Comparison of ENCODE assay signal across 25 cellular contexts in the genomic region with DNA sequence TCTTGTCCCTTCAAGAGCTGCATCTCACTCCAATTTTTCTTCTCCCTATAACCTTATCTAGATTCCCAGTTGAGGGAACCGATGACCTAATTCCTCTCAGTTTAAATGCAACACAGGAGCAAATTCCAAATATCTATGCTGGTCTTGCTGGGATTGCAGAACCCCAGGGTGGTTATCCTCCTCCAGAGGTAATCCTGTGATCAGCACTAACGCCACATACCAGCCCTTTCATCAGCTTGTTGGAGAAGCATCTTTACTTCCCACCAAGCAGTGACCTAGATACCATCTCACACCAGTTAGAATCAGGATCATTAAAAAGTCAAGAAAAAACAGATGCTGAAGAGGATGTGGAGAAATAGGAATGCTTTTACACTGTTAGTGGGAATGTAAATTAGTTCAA. TPM values are rescaled to one million over a fixed set of nuclear protein-coding genes. Genes with fewer than 3 reads are reported as not detected.
DNase-seq lines count a peak whose midpoint lies in the region; ATAC-seq, FAIRE-seq and TF ChIP-seq lines count a peak whose summit lies in the region.
"Had no signal": no experiment of that assay in that cellular context is flagged by ENCODE, and none has a peak within 500 bp of the region (broad histone marks: within the 10 kb centered on the region; RNA-seq: fewer than 3 reads in every experiment).

No MANE protein-coding gene starts in this region.

- H3K27me3 ChIP-seq in K562 (ENCODE audit: control insufficient read depth in 2 of 2, insufficient read depth in 2 of 2, low read length in 2 of 2) (no peaks in the 10 kb centered on the region), body of pancreas (no peaks in the 10 kb centered on the region)

- 14% methylated on average over 2 of the region's 2 CpGs for WGBS in K562 (ENCODE audit: insufficient coverage, low coverage, missing lambda C conversion rate)
- WGBS in body of pancreas, 2 donors, result 33 to 42% methylated on average over 2 of the region's 2 CpGs

- CTCF ChIA-PET in activated CD8-positive, alpha-beta T cell treated with anti-CD3 and anti-CD28 coated beads, Interleukin-2, amount 10 ng/mL, durations not matched to agents 7 days and 5 days (lab: Charles Lee), result interaction anchor here (1.2 kb wide), 1 partner anchor 41 kb away, joined by 5 read pairs; no protein-coding TSS in a partner anchor
- CTCF ChIA-PET in activated CD8-positive, alpha-beta T cell treated with anti-CD3 and anti-CD28 coated beads for 36 hours (lab: Charles Lee), result interaction anchor here (1.5 kb wide), 1 partner anchor 13 kb away, joined by 5 read pairs; no protein-coding TSS in a partner anchor
- CTCF ChIA-PET in K562 (lab: Yijun Ruan, JAX; ENCODE audit: low intra/inter-chr PET ratio) (no interaction called here), OCI-LY7 (lab: Charles Lee; ENCODE audit: unreplicated experiment) (no interaction called here)

- no peak overlapping the region for H3K4me3 Mint-ChIP-seq in activated CD8-positive, alpha-beta T cell treated with anti-CD3 and anti-CD28 coated beads, Interleukin-2, amount 10 ng/mL, durations not matched to agents 7 days and 5 days
- no peak overlapping the region for H3K4me3 Mint-ChIP-seq in activated CD8-positive, alpha-beta T cell treated with anti-CD3 and anti-CD28 coated beads for 36 hours
- H3K4me3 Mint-ChIP-seq in stimulated activated memory B cell treated with anti-CD40 and anti-IgM and Interleukin-4, amounts not matched to agents 10 μg/mL and 1 μg/mL and 100 μg/mL, for 72 hours, result no peak overlapping the region
- H3K4me3 Mint-ChIP-seq: CD4-positive, alpha-beta T cell had no signal

- no peak for ATAC-seq in activated CD8-positive, alpha-beta T cell treated with anti-CD3 and anti-CD28 coated beads, Interleukin-2, amount 10 ng/mL, durations not matched to agents 7 days and 5 days
- ATAC-seq in activated CD8-positive, alpha-beta T cell treated with anti-CD3 and anti-CD28 coated beads for 36 hours, result no peak
- ATAC-seq in K562 (no peak; the same call in 2 of the 3 replicates), body of pancreas (no peak)
- no peak for ATAC-seq in stimulated activated memory B cell treated with anti-CD40 and anti-IgM and Interleukin-4, amounts not matched to agents 10 μg/mL and 1 μg/mL and 100 μg/mL, for 72 hours

- no peak overlapping the region for H3K27ac ChIP-seq in K562 (ENCODE audit: extremely low read depth, low read depth, low read length)
- H3K27ac ChIP-seq in body of pancreas, result no peak overlapping the region
- no peak overlapping the region for H3K27ac ChIP-seq in OCI-LY7 (ENCODE audit: low read depth, low read length, poor library complexity, severe bottlenecking)

- DNase-seq in activated CD8-positive, alpha-beta T cell treated with anti-CD3 and anti-CD28 coated beads, Interleukin-2, amount 10 ng/mL, durations not matched to agents 7 days and 5 days, result no peak
- DNase-seq in activated CD8-positive, alpha-beta T cell treated with anti-CD3 and anti-CD28 coated beads for 36 hours, result no peak
- peak; percentile 5 for DNase-seq in NCI-H226
- DNase-seq in K562 (ENCODE audit: extremely low read depth in 1 of 4, low spot score in 3 of 4), result peak in 1 of 4 experiments; percentile 18
- DNase-seq in central memory CD4-positive, alpha-beta T cell, result no peak
- DNase-seq in body of pancreas, result no peak
- no peak for DNase-seq in OCI-LY7 (ENCODE audit: low spot score)
- DNase-seq: CD4-positive, alpha-beta T cell; DMS53; EL; GOT3; MM.1S; NCI-H1092; NCI-H1436 treated with DMSO at 0.1 percent for 48 hours; NCI-H2029; NK-92 treated with Interleukin-12 subunit alpha and Interleukin-12 subunit beta, amount 100 ng/mL, for 24 hours; OCI-M1; Right ventricle myocardium superior had no signal

- TF ChIP-seq POLR2A in K562 (conservative IDR thresholded peaks at IDR 0.05) (no peak), body of pancreas (IDR thresholded peaks at IDR 0.05) (no peak)

- peaks cover 94% of the 10 kb centered on the region for H3K36me3 ChIP-seq in K562 (ENCODE audit: control insufficient read depth, insufficient read depth, low read length)
- H3K36me3 ChIP-seq in body of pancreas (replicated peaks in 1 of 2; ENCODE audit: insufficient read depth in 1 of 2, low read depth in 2 of 2), result no peaks in the 10 kb centered on the region
- no peaks in the 10 kb centered on the region for H3K36me3 ChIP-seq in OCI-LY7 (ENCODE audit: insufficient read depth, low read length)

- H3K4me2 ChIP-seq in K562 (ENCODE audit: insufficient read depth, low read length) (no peak overlapping the region), OCI-LY7 (ENCODE audit: low read length) (no peak overlapping the region)

- no peak for FAIRE-seq in K562 (lab: Jason Lieb, UNC)
- FAIRE-seq: A204.1, GM12892, GM18507 had no signal

- intact Hi-C loops in activated CD8-positive, alpha-beta T cell treated with anti-CD3 and anti-CD28 coated beads for 36 hours (cut with micrococcal nuclease), result no loop called here
- intact Hi-C loops in K562 (cut with micrococcal nuclease) (no loop called here), body of pancreas (cut with DNase I) (no loop called here), OCI-LY7 (cut with micrococcal nuclease; ENCODE audit: unreplicated experiment) (no loop called here)

- no peak for TF ChIP-seq CTCF in activated CD8-positive, alpha-beta T cell treated with anti-CD3 and anti-CD28 coated beads for 36 hours (IDR thresholded peaks at IDR 0.05)
- TF ChIP-seq CTCF in K562 (IDR thresholded peaks at IDR 0.05 in 2 of 3, conservative IDR thresholded peaks at IDR 0.05 in 1 of 3; ENCODE audit: insufficient read depth in 2 of 3, low read depth in 1 of 3, low read length in 3 of 3) (no peak), body of pancreas (IDR thresholded peaks at IDR 0.05) (no peak), OCI-LY7 (conservative IDR thresholded peaks at IDR 0.05; ENCODE audit: low read length) (no peak)

- H3K9ac ChIP-seq in K562 (ENCODE audit: insufficient read depth in 1 of 2, low read depth in 2 of 2, low read length in 2 of 2), result no peak overlapping the region

- no TSS peak for BruUV-seq in K562 (replicated peaks; lab: Mats Ljungman, UMichigan)
- BruUV-seq in OCI-LY7 (replicated peaks; lab: Mats Ljungman, UMichigan), result no TSS peak

- peak overlapping the region; percentile 49 for H3K27ac Mint-ChIP-seq in activated CD8-positive, alpha-beta T cell treated with anti-CD3 and anti-CD28 coated beads, Interleukin-2, amount 10 ng/mL, durations not matched to agents 7 days and 5 days
- no peak overlapping the region for H3K27ac Mint-ChIP-seq in activated CD8-positive, alpha-beta T cell treated with anti-CD3 and anti-CD28 coated beads for 36 hours
- peak overlapping the region; percentile 54 for H3K27ac Mint-ChIP-seq in stimulated activated memory B cell treated with anti-CD40 and anti-IgM and Interleukin-4, amounts not matched to agents 10 μg/mL and 1 μg/mL and 100 μg/mL, for 72 hours

- H2AFZ ChIP-seq in K562 (ENCODE audit: low read depth, low read length), result no peak overlapping the region
- no peak overlapping the region for H2AFZ ChIP-seq in OCI-LY7 (ENCODE audit: low read length)

- no peaks in the 10 kb centered on the region for H3K27me3 Mint-ChIP-seq in activated CD8-positive, alpha-beta T cell treated with anti-CD3 and anti-CD28 coated beads, Interleukin-2, amount 10 ng/mL, durations not matched to agents 7 days and 5 days (ENCODE audit: low read depth)
- no peaks in the 10 kb centered on the region for H3K27me3 Mint-ChIP-seq in activated CD8-positive, alpha-beta T cell treated with anti-CD3 and anti-CD28 coated beads for 36 hours
- H3K27me3 Mint-ChIP-seq in stimulated activated memory B cell treated with anti-CD40 and anti-IgM and Interleukin-4, amounts not matched to agents 10 μg/mL and 1 μg/mL and 100 μg/mL, for 72 hours, result no peaks in the 10 kb centered on the region
- H3K27me3 Mint-ChIP-seq: CD4-positive, alpha-beta T cell had no signal

- peaks cover 45% of the 10 kb centered on the region for H3K4me1 Mint-ChIP-seq in activated CD8-positive, alpha-beta T cell treated with anti-CD3 and anti-CD28 coated beads, Interleukin-2, amount 10 ng/mL, durations not matched to agents 7 days and 5 days (ENCODE audit: low read depth)
- H3K4me1 Mint-ChIP-seq in activated CD8-positive, alpha-beta T cell treated with anti-CD3 and anti-CD28 coated beads for 36 hours (ENCODE audit: low read depth), result peaks cover 12% of the 10 kb centered on the region
- peaks cover 8% of the 10 kb centered on the region for H3K4me1 Mint-ChIP-seq in stimulated activated memory B cell treated with anti-CD40 and anti-IgM and Interleukin-4, amounts not matched to agents 10 μg/mL and 1 μg/mL and 100 μg/mL, for 72 hours

- TF ChIP-seq RAD21 in K562 (CRISPR knock-in tag; conservative IDR thresholded peaks at IDR 0.05 in 1 of 2, IDR thresholded peaks at IDR 0.05 in 1 of 2), result no peak

- H4K20me1 ChIP-seq in K562 (replicated peaks; ENCODE audit: control insufficient read depth, insufficient read depth, low read length) (no peaks in the 10 kb centered on the region), OCI-LY7 (ENCODE audit: insufficient read depth, low read length) (no peaks in the 10 kb centered on the region)

- peaks cover 82% of the 10 kb centered on the region for H3K36me3 Mint-ChIP-seq in activated CD8-positive, alpha-beta T cell treated with anti-CD3 and anti-CD28 coated beads, Interleukin-2, amount 10 ng/mL, durations not matched to agents 7 days and 5 days (ENCODE audit: low read depth)
- peaks cover 76% of the 10 kb centered on the region for H3K36me3 Mint-ChIP-seq in activated CD8-positive, alpha-beta T cell treated with anti-CD3 and anti-CD28 coated beads for 36 hours (ENCODE audit: low read depth)
- peaks cover 63% of the 10 kb centered on the region for H3K36me3 Mint-ChIP-seq in stimulated activated memory B cell treated with anti-CD40 and anti-IgM and Interleukin-4, amounts not matched to agents 10 μg/mL and 1 μg/mL and 100 μg/mL, for 72 hours

- no peaks in the 10 kb centered on the region for H3K9me1 ChIP-seq in K562 (ENCODE audit: control insufficient read depth, insufficient read depth, low read length)

- H3K9me3 Mint-ChIP-seq in activated CD8-positive, alpha-beta T cell treated with anti-CD3 and anti-CD28 coated beads, Interleukin-2, amount 10 ng/mL, durations not matched to agents 7 days and 5 days (ENCODE audit: insufficient read depth), result peaks cover 9% of the 10 kb centered on the region
- peaks cover 8% of the 10 kb centered on the region for H3K9me3 Mint-ChIP-seq in activated CD8-positive, alpha-beta T cell treated with anti-CD3 and anti-CD28 coated beads for 36 hours
- H3K9me3 Mint-ChIP-seq in stimulated activated memory B cell treated with anti-CD40 and anti-IgM and Interleukin-4, amounts not matched to agents 10 μg/mL and 1 μg/mL and 100 μg/mL, for 72 hours, result no peaks in the 10 kb centered on the region
- H3K9me3 Mint-ChIP-seq: CD4-positive, alpha-beta T cell had no signal

- in situ Hi-C loops in K562 (cut with MboI), result no loop called here

- POLR2A ChIA-PET in activated CD8-positive, alpha-beta T cell treated with anti-CD3 and anti-CD28 coated beads, Interleukin-2, amount 10 ng/mL, durations not matched to agents 7 days and 5 days (lab: Charles Lee), result no interaction called here
- POLR2A ChIA-PET in activated CD8-positive, alpha-beta T cell treated with anti-CD3 and anti-CD28 coated beads for 36 hours (lab: Charles Lee), result interaction anchor here (0.7 to 1.7 kb wide), 2 partner anchors 10 to 52 kb away, joined by 3 to 4 read pairs; no protein-coding TSS in a partner anchor
- POLR2A ChIA-PET in K562 (lab: Yijun Ruan, JAX), result interaction anchor here (1.0 to 2.0 kb wide), 2 partner anchors 9 to 13 kb away, joined by 3 to 4 read pairs; no protein-coding TSS in a partner anchor
- POLR2A ChIA-PET in OCI-LY7 (lab: Charles Lee), result no interaction called here

- peaks cover 12 to 38% of the 10 kb centered on the region in 2 experiments for H3K4me1 ChIP-seq in K562 (replicated peaks in 1 of 2; ENCODE audit: control insufficient read depth in 2 of 2, insufficient read depth in 2 of 2, low read length in 2 of 2)
- no peaks in the 10 kb centered on the region for H3K4me1 ChIP-seq in body of pancreas
- H3K4me1 ChIP-seq in OCI-LY7 (ENCODE audit: insufficient read depth, low read length, poor library complexity, severe bottlenecking), result no peaks in the 10 kb centered on the region

- H3K4me3 ChIP-seq in K562, result no peak overlapping the region
- H3K4me3 ChIP-seq in body of pancreas, result no peak overlapping the region
- H3K4me3 ChIP-seq in OCI-LY7 (ENCODE audit: low read depth, low read length, poor library complexity, severe bottlenecking), result no peak overlapping the region

- no peak for TF ChIP-seq EP300 in K562 (IDR thresholded peaks at IDR 0.05; ENCODE audit: low read length)

- H3K9me3 ChIP-seq in K562 (replicated peaks; ENCODE audit: control insufficient read depth, insufficient read depth, low read depth, low read length) (no peaks in the 10 kb centered on the region), body of pancreas (no peaks in the 10 kb centered on the region), OCI-LY7 (ENCODE audit: low read length) (no peaks in the 10 kb centered on the region)

- H3K79me2 ChIP-seq in K562 (ENCODE audit: control insufficient read depth, insufficient read depth, low read length) (peaks cover 65% of the 10 kb centered on the region), OCI-LY7 (ENCODE audit: insufficient read depth, low read depth, low read length) (no peaks in the 10 kb centered on the region)

- no peaks in the 10 kb centered on the region for H3K9me2 ChIP-seq in OCI-LY7 (ENCODE audit: insufficient read depth, low read length)

RNA-seq across cellular contexts. Expression of a gene that starts 52.4 kb away (rescaled TPM):
- 100 to 1,000 TPM; 103 to 104 TPM for total RNA-seq in activated CD8-positive, alpha-beta T cell treated with anti-CD3 and anti-CD28 coated beads, Interleukin-2, amount 10 ng/mL, durations not matched to agents 7 days and 5 days
- 10 to 100 TPM; 66.7 to 71.4 TPM for total RNA-seq in activated CD8-positive, alpha-beta T cell treated with anti-CD3 and anti-CD28 coated beads for 36 hours
- total RNA-seq in K562 (2011; cell fraction: chromatin; rRNA removed; ENCODE audit: low replicate concordance), result 35.2 and 136 TPM in 2 replicates
- 20.5 and 30.3 TPM in 2 replicates for total RNA-seq in K562 (2011; cell fraction: nucleolus; rRNA removed)
- 46.3 and 72.5 TPM in 2 replicates for total RNA-seq in K562 (2011; cell fraction: nucleoplasm; rRNA removed)
- total RNA-seq in K562 (2014; rRNA removed) (96.8 and 106 TPM in 2 replicates), K562 (2014; rRNA removed; fragmentation: Illumina TruSeq; extraction: Trizol) (201 and 218 TPM in 2 replicates), K562 (2015; rRNA removed; fragmentation: Illumina TruSeq; extraction: Trizol) (143 and 159 TPM in 2 replicates), K562 (2021) (101 and 118 TPM in 2 replicates), body of pancreas (1 to 10 TPM; 1.8 to 4.6 TPM), OCI-LY7 (2022) (2.8 and 4.1 TPM in 2 replicates)
- polyA plus RNA-seq in K562 (2011; rRNA removed) (135 and 151 TPM in 2 replicates), K562 (2014; fragmentation: Illumina TruSeq; extraction: Trizol) (172 and 209 TPM in 2 replicates), K562 (2014; fragmentation: Nextera tagmentation; extraction: Ambion mirVana) (100 to 1,000 TPM; 184 to 223 TPM), K562 (2014; rRNA removed) (129 and 135 TPM in 2 replicates)
- polyA plus RNA-seq in K562 (2011; cell fraction: cytosol; rRNA removed), result 22.7 and 52.5 TPM in 2 replicates
- polyA plus RNA-seq in K562 (2011; cell fraction: nucleus; rRNA removed), result 48.6 and 89.9 TPM in 2 replicates
- polyA plus RNA-seq in K562 (2012), result 101 and 117 TPM in 2 replicates
- 95.4 and 142 TPM in 2 replicates for polyA minus RNA-seq in K562 (2011; rRNA and poly(A)+ RNA removed)
- polyA minus RNA-seq in K562 (2011; cell fraction: cytosol; rRNA and poly(A)+ RNA removed), result 33.6 and 37.9 TPM in 2 replicates
- polyA minus RNA-seq in K562 (2011; cell fraction: nucleus; rRNA and poly(A)+ RNA removed), result 39.7 and 92.0 TPM in 2 replicates
- total RNA-seq in OCI-LY7 (2014; rRNA removed; shearing (Covaris generic)), result not detected in 2 replicates
- total RNA-seq: LHCN-M2, NCI-H460 had no signal
- polyA plus RNA-seq: BJ had no signal

Comparison
In these comparisons a context has a peak if more than half of its experiments do, and no peak if none do; other contexts are left out.
1. POLR2A ChIA-PET loops: an anchor here in activated CD8-positive, alpha-beta T cell treated with anti-CD3 and anti-CD28 coated beads for 36 hours (0.7 to 1.7 kb wide) and K562 (1.0 to 2.0 kb wide); none called in activated CD8-positive, alpha-beta T cell treated with anti-CD3 and anti-CD28 coated beads, Interleukin-2, amount 10 ng/mL, durations not matched to agents 7 days and 5 days and OCI-LY7.
2. CTCF ChIA-PET loops: an anchor here in activated CD8-positive, alpha-beta T cell treated with anti-CD3 and anti-CD28 coated beads, Interleukin-2, amount 10 ng/mL, durations not matched to agents 7 days and 5 days (1.2 kb wide) and activated CD8-positive, alpha-beta T cell treated with anti-CD3 and anti-CD28 coated beads for 36 hours (1.5 kb wide); none called in K562 and OCI-LY7.